In the genomic region with DNA sequence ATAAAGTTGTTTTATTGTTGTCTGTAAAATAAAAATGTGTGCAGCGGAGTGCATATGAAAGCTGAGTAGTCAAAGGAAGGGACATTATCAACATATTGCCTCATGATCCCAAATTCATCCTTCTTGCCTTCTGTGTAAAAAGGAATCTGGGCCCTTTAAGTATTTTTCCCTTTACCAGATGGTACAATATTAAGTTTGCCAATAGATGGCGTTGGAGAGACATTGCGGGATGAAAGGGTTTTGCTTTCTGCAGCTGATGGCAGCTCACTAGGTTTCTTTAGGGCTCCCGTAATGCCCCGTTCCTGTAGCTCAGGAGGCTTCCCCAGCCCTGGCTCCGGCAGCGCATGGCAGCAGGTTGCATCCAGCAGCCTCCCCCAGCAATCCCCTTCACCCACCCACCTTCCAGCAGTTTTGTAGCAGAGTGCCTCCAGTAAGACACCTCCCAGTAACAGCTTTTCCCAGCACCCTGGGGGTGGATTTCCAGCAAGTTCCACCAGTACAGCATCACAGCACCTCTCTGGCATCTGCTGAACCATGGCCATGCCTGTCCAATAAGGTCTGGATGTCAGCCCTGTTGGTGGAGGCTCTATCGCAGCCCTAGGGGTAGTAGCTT, we compare ENCODE assay signal across 11 cellular contexts.
DNase-seq lines count a peak whose midpoint lies in the region; ATAC-seq and TF ChIP-seq lines count a peak whose summit lies in the region.
"Had no signal": no experiment of that assay in that cellular context is flagged by ENCODE, and none has a peak within 500 bp of the region (broad histone marks: within the 10 kb centered on the region; RNA-seq: fewer than 3 reads in every experiment).

No MANE protein-coding gene starts in this region.

- no peaks in the 10 kb centered on the region for H3K9me3 ChIP-seq in cardiac muscle cell (ENCODE audit: low read depth)
- peaks cover 5% of the 10 kb centered on the region for H3K9me3 ChIP-seq in upper lobe of right lung
- H3K9me3 ChIP-seq in neuronal stem cell (replicated peaks in 1 of 2; ENCODE audit: control insufficient read depth in 2 of 2, insufficient read depth in 1 of 2, low read depth in 1 of 2, low read length in 2 of 2): peaks cover 6 to 15% of the 10 kb centered on the region in 2 donors

- no peak overlapping the region for H3K27ac Mint-ChIP-seq in chondrocyte (ENCODE audit: unreplicated experiment)
- no peak overlapping the region for H3K27ac Mint-ChIP-seq in activated CD4-positive, alpha-beta memory T cell treated with anti-CD3 and anti-CD28 coated beads for 36 hours
- H3K27ac Mint-ChIP-seq: naive thymus-derived CD4-positive, alpha-beta T cell had no signal

- peak in 1 of 2 donors; percentile 13 for DNase-seq in cardiac muscle cell (ENCODE audit: low read depth in 1 of 2, low spot score in 1 of 2)
- no peak for DNase-seq in left cardiac atrium
- peak; percentile 17 to 42 for DNase-seq in NCI-H446 (lab: John Stamatoyannopoulos, UW)
- no peak for DNase-seq in chondrocyte (ENCODE audit: low spot score)
- no peak for DNase-seq in upper lobe of right lung
- no peak for DNase-seq in neuronal stem cell (ENCODE audit: low spot score)
- DNase-seq in SW 1271 (lab: John Stamatoyannopoulos, UW): no peak
- DNase-seq in activated CD4-positive, alpha-beta memory T cell treated with anti-CD3 and anti-CD28 coated beads for 36 hours: no peak
- DNase-seq: activated naive CD4-positive, alpha-beta T cell treated with anti-CD3 and anti-CD28 coated beads, Interleukin-2, amount 50 U/mL, for 16 hours; naive thymus-derived CD4-positive, alpha-beta T cell; Right ventricle myocardium superior had no signal

- no peak overlapping the region for H3K4me3 Mint-ChIP-seq in chondrocyte (ENCODE audit: unreplicated experiment)
- no peak overlapping the region for H3K4me3 Mint-ChIP-seq in activated CD4-positive, alpha-beta memory T cell treated with anti-CD3 and anti-CD28 coated beads for 36 hours
- H3K4me3 Mint-ChIP-seq: naive thymus-derived CD4-positive, alpha-beta T cell had no signal

- POLR2A ChIA-PET in activated CD4-positive, alpha-beta memory T cell treated with anti-CD3 and anti-CD28 coated beads for 36 hours (lab: Charles Lee): no interaction called here

- CTCF ChIA-PET in activated CD4-positive, alpha-beta memory T cell treated with anti-CD3 and anti-CD28 coated beads for 36 hours (lab: Charles Lee): interaction anchor here (1.3 kb wide), 1 partner anchor 9 kb away, joined by 3 read pairs; no protein-coding TSS in a partner anchor

- no peak overlapping the region for H3K14ac ChIP-seq in neuronal stem cell (ENCODE audit: low read length)

- H3K36me3 ChIP-seq in cardiac muscle cell (no peaks in the 10 kb centered on the region), upper lobe of right lung (no peaks in the 10 kb centered on the region), neuronal stem cell (replicated peaks in 1 of 2; ENCODE audit: control insufficient read depth in 2 of 2, insufficient read depth in 2 of 2, low read length in 2 of 2) (no peaks in the 10 kb centered on the region)

- no CpG with 5 or more reads among the region's 8 CpGs for WGBS in neuronal stem cell (ENCODE audit: extremely low coverage in 2 of 2, insufficient read length in 2 of 2, insufficient replicate concordance in 1 of 2), 2 donors

- H3K4me3 ChIP-seq in cardiac muscle cell: no peak overlapping the region
- no peak overlapping the region for H3K4me3 ChIP-seq in upper lobe of right lung
- no peak overlapping the region for H3K4me3 ChIP-seq in neuronal stem cell (ENCODE audit: low read length in 2 of 2)

- no peak overlapping the region for H2AK5ac ChIP-seq in neuronal stem cell (ENCODE audit: low read depth, low read length)

- H3K4me2 ChIP-seq in neuronal stem cell (ENCODE audit: insufficient read depth, low read length, poor library complexity, severe bottlenecking): no peak overlapping the region

- intact Hi-C loops in left cardiac atrium (cut with DNase I) (no loop called here), upper lobe of right lung (cut with DNase I) (no loop called here)
- intact Hi-C loops in activated CD4-positive, alpha-beta memory T cell treated with anti-CD3 and anti-CD28 coated beads for 36 hours (cut with micrococcal nuclease): no loop called here

- no peak overlapping the region for H2BK5ac ChIP-seq in neuronal stem cell (ENCODE audit: low read length)

- H3K79me1 ChIP-seq in neuronal stem cell (ENCODE audit: low read depth, low read length): no peaks in the 10 kb centered on the region

- no peak overlapping the region for H3K18ac ChIP-seq in neuronal stem cell (ENCODE audit: low read length)

- no peak overlapping the region for H2BK12ac ChIP-seq in neuronal stem cell (ENCODE audit: low read length)

- ATAC-seq in left cardiac atrium (no peak), upper lobe of right lung (no peak)
- ATAC-seq: naive thymus-derived CD4-positive, alpha-beta T cell had no signal

- H3K27me3 ChIP-seq in cardiac muscle cell (peaks cover 16% of the 10 kb centered on the region), upper lobe of right lung (peaks cover 1% of the 10 kb centered on the region), neuronal stem cell (ENCODE audit: control insufficient read depth in 3 of 3, insufficient read depth in 3 of 3, low read depth in 1 of 3, low read length in 3 of 3) (peaks cover 0 to 7% (median 0%) of the 10 kb centered on the region in 3 experiments)

- H3K27ac ChIP-seq in cardiac muscle cell (no peak overlapping the region), upper lobe of right lung (no peak overlapping the region), neuronal stem cell (replicated peaks; ENCODE audit: low read length) (no peak overlapping the region)

- H3K9me3 Mint-ChIP-seq in chondrocyte (ENCODE audit: low read depth): peaks cover 12% of the 10 kb centered on the region
- H3K9me3 Mint-ChIP-seq in activated CD4-positive, alpha-beta memory T cell treated with anti-CD3 and anti-CD28 coated beads for 36 hours: peaks cover 12% of the 10 kb centered on the region

- no peak overlapping the region for H4K91ac ChIP-seq in neuronal stem cell (ENCODE audit: low read depth, low read length, poor library complexity)

- no peak overlapping the region for H3K9ac ChIP-seq in neuronal stem cell (ENCODE audit: low read depth, low read length, poor library complexity)

- H3K4me1 Mint-ChIP-seq in chondrocyte (ENCODE audit: low read depth): peaks cover 2% of the 10 kb centered on the region
- no peaks in the 10 kb centered on the region for H3K4me1 Mint-ChIP-seq in activated CD4-positive, alpha-beta memory T cell treated with anti-CD3 and anti-CD28 coated beads for 36 hours (ENCODE audit: low read depth)

- no peak overlapping the region for H2BK120ac ChIP-seq in neuronal stem cell (ENCODE audit: low read depth, low read length)

- no peak overlapping the region for H4K8ac ChIP-seq in neuronal stem cell (ENCODE audit: low read depth, low read length)

- H3K27me3 Mint-ChIP-seq in chondrocyte (ENCODE audit: low read depth): peaks cover 25% of the 10 kb centered on the region
- H3K27me3 Mint-ChIP-seq in activated CD4-positive, alpha-beta memory T cell treated with anti-CD3 and anti-CD28 coated beads for 36 hours: peaks cover 19% of the 10 kb centered on the region

- H3K4me1 ChIP-seq in cardiac muscle cell (ENCODE audit: low read depth) (no peaks in the 10 kb centered on the region), upper lobe of right lung (no peaks in the 10 kb centered on the region), neuronal stem cell (ENCODE audit: control insufficient read depth in 2 of 2, insufficient read depth in 1 of 2, low read depth in 1 of 2, low read length in 2 of 2) (no peaks in the 10 kb centered on the region)

- no peaks in the 10 kb centered on the region for H3K36me3 Mint-ChIP-seq in chondrocyte (ENCODE audit: low read depth)
- H3K36me3 Mint-ChIP-seq in activated CD4-positive, alpha-beta memory T cell treated with anti-CD3 and anti-CD28 coated beads for 36 hours: no peaks in the 10 kb centered on the region

- no peak overlapping the region for H3K23ac ChIP-seq in neuronal stem cell (ENCODE audit: low read depth, low read length, poor library complexity)

- H2BK15ac ChIP-seq in neuronal stem cell (ENCODE audit: low read length): no peak overlapping the region

- no peak overlapping the region for H3K4ac ChIP-seq in neuronal stem cell (ENCODE audit: low read length)

- no peak overlapping the region for H2AFZ ChIP-seq in neuronal stem cell (ENCODE audit: low read length)

- TF ChIP-seq CTCF in cardiac muscle cell (IDR thresholded peaks at IDR 0.05; ENCODE audit: low read depth, low read length): peak; percentile 16
- TF ChIP-seq CTCF in chondrocyte (IDR thresholded peaks at IDR 0.05): peak; percentile 49
- TF ChIP-seq CTCF in upper lobe of right lung (IDR thresholded peaks at IDR 0.05): peak; percentile 11

Comparison
In these comparisons a context has a peak if more than half of its experiments do, and no peak if none do; other contexts are left out.
1. DNase-seq: peak in NCI-H446 (2 of 2); none in left cardiac atrium (single experiment), chondrocyte (single experiment), upper lobe of right lung (single experiment), neuronal stem cell (single experiment), SW 1271 (0 of 2) and activated CD4-positive, alpha-beta memory T cell treated with anti-CD3 and anti-CD28 coated beads for 36 hours (single experiment).
2. Peak in every context shown above with its lines, with median percentiles within 50 percentile points of each other: CTCF ChIP-seq.